ENCODE assay signal across 8 cellular contexts in the genomic region with DNA sequence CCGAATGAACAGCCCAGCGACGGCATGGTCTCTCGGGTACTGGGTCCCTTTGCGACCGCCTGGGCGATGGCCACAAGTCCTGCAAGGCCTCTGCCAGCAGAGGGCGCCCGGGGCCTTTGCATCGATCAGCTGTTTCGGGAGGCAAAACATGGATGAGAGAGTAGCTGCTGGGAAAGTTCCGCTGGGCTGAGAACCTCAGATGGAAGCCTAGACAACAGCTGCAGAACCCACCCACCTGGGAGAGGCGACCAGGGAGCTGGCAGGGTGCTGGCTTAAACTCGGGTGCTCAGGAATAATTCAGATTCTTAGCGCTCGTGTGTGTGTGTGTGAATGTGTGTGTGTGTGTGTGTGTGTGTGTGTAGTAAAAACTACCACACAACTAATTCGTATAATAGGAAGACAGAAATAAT. TPM values are rescaled to one million over a fixed set of nuclear protein-coding genes. Genes with fewer than 3 reads are reported as not detected.
A peak's percentile ranks its signal among the peaks of the same experiment; 100 is the strongest.
DNase-seq lines count a peak whose midpoint lies in the region; ATAC-seq and TF ChIP-seq lines count a peak whose summit lies in the region.

No MANE protein-coding gene starts in this region.

- CTCF ChIA-PET in CD4-positive, alpha-beta memory T cell (lab: Charles Lee; ENCODE audit: partially characterized antibody), result interaction anchor here (0.8 to 1.6 kb wide), 6 partner anchors 10 to 123 kb away, joined by 3 to 10 read pairs (median 6); no protein-coding TSS in a partner anchor

- no peak for TF ChIP-seq EP300 in transverse colon (IDR thresholded peaks at IDR 0.05; ENCODE audit: low read depth)

- H3K27me3 Mint-ChIP-seq in CD4-positive, alpha-beta memory T cell, result peaks cover 2 to 9% of the 10 kb centered on the region in 2 donors

- TF ChIP-seq CTCF in transverse colon (IDR thresholded peaks at IDR 0.05), result peak; percentile 65 to 85 (median 80)

- peaks cover 6% of the 10 kb centered on the region for H3K4me1 ChIP-seq in CD4-positive, alpha-beta memory T cell (ENCODE audit: insufficient read depth, low read length)
- peaks cover 0 to 3% (median 0%) of the 10 kb centered on the region in 4 donors for H3K4me1 ChIP-seq in transverse colon

- H3K4me1 Mint-ChIP-seq in CD4-positive, alpha-beta memory T cell, result peaks cover 0 to 7% (median 4%) of the 10 kb centered on the region in 4 donors

- no peak for TF ChIP-seq POLR2A in transverse colon (IDR thresholded peaks at IDR 0.05)

- in situ Hi-C loops in KBM-7 (cut with MboI; ENCODE audit: low pct_unique_long_range_greater_than_20kb, low sequenced_read_pairs) (no loop called here), transverse colon (cut with MboI; ENCODE audit: low pct_ligation_motif_present in 1 of 4, low pct_unique_long_range_greater_than_20kb in 1 of 4, low sequenced_read_pairs in 3 of 4) (no loop called here)

- H3K27ac ChIP-seq in CD4-positive, alpha-beta memory T cell (ENCODE audit: low read depth, low read length), result no peak overlapping the region
- H3K27ac ChIP-seq in transverse colon, result no peak overlapping the region

- H3K9me3 Mint-ChIP-seq in CD4-positive, alpha-beta memory T cell, result no peaks in the 10 kb centered on the region

- ATAC-seq in GM19467 (IDR thresholded peaks at IDR 0.05; ENCODE audit: unreplicated experiment), result peak; percentile 83

- no peak overlapping the region for H3K4me3 ChIP-seq in CD4-positive, alpha-beta memory T cell (ENCODE audit: low read length in 2 of 2)
- no peak overlapping the region for H3K4me3 ChIP-seq in transverse colon

- no peaks in the 10 kb centered on the region for H3K9me3 ChIP-seq in CD4-positive, alpha-beta memory T cell (ENCODE audit: control insufficient read depth in 1 of 2, low read length in 2 of 2)
- no peaks in the 10 kb centered on the region for H3K9me3 ChIP-seq in transverse colon

- no peak overlapping the region for H3K4me3 Mint-ChIP-seq in CD4-positive, alpha-beta memory T cell

- H3K36me3 Mint-ChIP-seq in CD4-positive, alpha-beta memory T cell, result no peaks in the 10 kb centered on the region

- POLR2A ChIA-PET in CD4-positive, alpha-beta memory T cell (lab: Charles Lee; ENCODE audit: partially characterized antibody), result no interaction called here

- no peaks in the 10 kb centered on the region for H3K27me3 ChIP-seq in CD4-positive, alpha-beta memory T cell (ENCODE audit: insufficient read depth, low read length)
- no peaks in the 10 kb centered on the region for H3K27me3 ChIP-seq in transverse colon

- peak in 4 of 5 donors; percentile 17 to 28 (median 22) for DNase-seq in CD4-positive, alpha-beta memory T cell
- DNase-seq in KBM-7, result peak; percentile 73
- DNase-seq in OCI-M1 (lab: John Stamatoyannopoulos, UW), result peak; percentile 80
- DNase-seq in activated T-cell treated with anti-CD3 and anti-CD28 coated beads, Interleukin-2, amount 50 U/mL, for 1 hour, result peak; percentile 43
- DNase-seq in fibroblast of the conjunctiva (ENCODE audit: low read depth), result peak; percentile 34
- peak; percentile 22 for DNase-seq in non-pigmented ciliary epithelial cell (ENCODE audit: low read depth)
- peak; percentile 70 for DNase-seq in transverse colon

- H3K36me3 ChIP-seq in CD4-positive, alpha-beta memory T cell (ENCODE audit: insufficient read depth, low read length), result no peaks in the 10 kb centered on the region
- H3K36me3 ChIP-seq in transverse colon, result no peaks in the 10 kb centered on the region

- 0 to 14% methylated on average over 1 to 17 of the region's 17 CpGs for WGBS in transverse colon (ENCODE audit: low coverage in 1 of 2), 2 donors

- intact Hi-C loops in CD4-positive, alpha-beta memory T cell (cut with micrococcal nuclease), result no loop called here
- intact Hi-C loops in transverse colon (cut with DNase I; ENCODE audit: low total_unique reads), result loop anchor here (10.0 kb wide), 1 partner anchor 128 kb away; no protein-coding TSS in a partner anchor

- H3K27ac Mint-ChIP-seq in CD4-positive, alpha-beta memory T cell, result no peak overlapping the region

RNA-seq across cellular contexts. Expression of gene TRIM32, which starts 50.0 kb away (rescaled TPM):
- 10 to 100 TPM; 21.8 to 22.1 TPM for total RNA-seq in CD4-positive, alpha-beta memory T cell
- 10 to 100 TPM; 15.5 to 17.0 TPM for polyA plus RNA-seq in CD4-positive, alpha-beta memory T cell
- total RNA-seq in transverse colon, result 10 to 100 TPM in 3 of 4 donors, 1 to 10 TPM in 1; 4.1 to 40.2 (median 12.7) TPM

Comparison
In these comparisons a context has a peak if more than half of its experiments do, and no peak if none do; other contexts are left out.
1. DNase-seq: peak in every context shown above with its lines; median percentile 80 in OCI-M1; 73 in KBM-7; 70 in transverse colon; 43 in activated T-cell treated with anti-CD3 and anti-CD28 coated beads, Interleukin-2, amount 50 U/mL, for 1 hour; 34 in fibroblast of the conjunctiva; 22 in CD4-positive, alpha-beta memory T cell; 22 in non-pigmented ciliary epithelial cell.